ENCODE assay signal across 8 cellular contexts in genomic region chr17:28760987-28761562, GRCh38. TPM values are rescaled to one million over a fixed set of nuclear protein-coding genes. Genes with fewer than 3 reads are reported as not detected.
A peak's percentile ranks its signal among the peaks of the same experiment; 100 is the strongest.
DNase-seq lines count a peak whose midpoint lies in the region; ATAC-seq and TF ChIP-seq lines count a peak whose summit lies in the region.

No MANE protein-coding gene starts in this region.

- H3K27me3 ChIP-seq in iPS-20b (ENCODE audit: insufficient read depth, low read length) = no peaks in the 10 kb centered on the region

- H3K4me1 Mint-ChIP-seq in activated naive CD4-positive, alpha-beta T cell treated with anti-CD3 and anti-CD28 coated beads, Interleukin-2, amount 10 ng/mL, durations not matched to agents 7 days and 5 days = peaks cover 8% of the 10 kb centered on the region
- peaks cover 37% of the 10 kb centered on the region for H3K4me1 Mint-ChIP-seq in activated CD8-positive, alpha-beta memory T cell treated with anti-CD3 and anti-CD28 coated beads, Interleukin-2, amount 10 ng/mL, durations not matched to agents 7 days and 5 days

- no peak overlapping the region for H3K27ac Mint-ChIP-seq in activated naive CD4-positive, alpha-beta T cell treated with anti-CD3 and anti-CD28 coated beads, Interleukin-2, amount 10 ng/mL, durations not matched to agents 7 days and 5 days
- no peak overlapping the region for H3K27ac Mint-ChIP-seq in activated CD8-positive, alpha-beta memory T cell treated with anti-CD3 and anti-CD28 coated beads, Interleukin-2, amount 10 ng/mL, durations not matched to agents 7 days and 5 days

- H3K9ac ChIP-seq in iPS-20b (ENCODE audit: low read depth, low read length) = peak overlapping the region; percentile 54; the same call in 1 of the 2 replicates

- peaks cover 30% of the 10 kb centered on the region for H3K36me3 Mint-ChIP-seq in activated naive CD4-positive, alpha-beta T cell treated with anti-CD3 and anti-CD28 coated beads, Interleukin-2, amount 10 ng/mL, durations not matched to agents 7 days and 5 days
- H3K36me3 Mint-ChIP-seq in activated CD8-positive, alpha-beta memory T cell treated with anti-CD3 and anti-CD28 coated beads, Interleukin-2, amount 10 ng/mL, durations not matched to agents 7 days and 5 days = peaks cover 19% of the 10 kb centered on the region

- peak overlapping the region; percentile 15 for H3K27ac ChIP-seq in iPS-20b (ENCODE audit: low read length)

- in situ Hi-C loops in GM13976 (cut with MboI; ENCODE audit: low sequenced_read_pairs, unreplicated experiment) = no loop called here

- CTCF ChIA-PET in AG04449 (lab: Yijun Ruan, JAX) = interaction anchor here (1.3 to 10.0 kb wide), 10 partner anchors 12 to 356 kb away, joined by 4 to 295 read pairs (median 80); partner anchors contain the start of genes FLOT2, NEK8, PHF12 and TLCD1
- CTCF ChIA-PET in activated naive CD4-positive, alpha-beta T cell treated with anti-CD3 and anti-CD28 coated beads, Interleukin-2, amount 10 ng/mL, durations not matched to agents 7 days and 5 days (lab: Charles Lee) = interaction anchor here (0.6 to 6.4 kb wide), 8 partner anchors 10 to 156 kb away, joined by 3 to 58 read pairs (median 4); partner anchors contain the start of genes FLOT2, NEK8 and TLCD1
- CTCF ChIA-PET in activated CD8-positive, alpha-beta memory T cell treated with anti-CD3 and anti-CD28 coated beads, Interleukin-2, amount 10 ng/mL, durations not matched to agents 7 days and 5 days (lab: Charles Lee) = interaction anchor here (1.2 to 7.2 kb wide), 8 partner anchors 10 to 192 kb away, joined by 3 to 98 read pairs (median 4); partner anchors contain the start of genes DHRS13, FAM222B, FLOT2 and NEK8

- peaks cover 58% of the 10 kb centered on the region for H3K36me3 ChIP-seq in iPS-20b (ENCODE audit: insufficient read depth, low read depth, low read length)

- ATAC-seq in GM21576 (IDR thresholded peaks at IDR 0.05; ENCODE audit: unreplicated experiment) = no peak
- ATAC-seq in activated CD8-positive, alpha-beta memory T cell treated with anti-CD3 and anti-CD28 coated beads, Interleukin-2, amount 10 ng/mL, durations not matched to agents 7 days and 5 days = no peak

- H3K9me3 Mint-ChIP-seq in activated naive CD4-positive, alpha-beta T cell treated with anti-CD3 and anti-CD28 coated beads, Interleukin-2, amount 10 ng/mL, durations not matched to agents 7 days and 5 days = no peaks in the 10 kb centered on the region
- no peaks in the 10 kb centered on the region for H3K9me3 Mint-ChIP-seq in activated CD8-positive, alpha-beta memory T cell treated with anti-CD3 and anti-CD28 coated beads, Interleukin-2, amount 10 ng/mL, durations not matched to agents 7 days and 5 days (ENCODE audit: low read depth)

- no peaks in the 10 kb centered on the region for H3K27me3 Mint-ChIP-seq in activated naive CD4-positive, alpha-beta T cell treated with anti-CD3 and anti-CD28 coated beads, Interleukin-2, amount 10 ng/mL, durations not matched to agents 7 days and 5 days
- H3K27me3 Mint-ChIP-seq in activated CD8-positive, alpha-beta memory T cell treated with anti-CD3 and anti-CD28 coated beads, Interleukin-2, amount 10 ng/mL, durations not matched to agents 7 days and 5 days = no peaks in the 10 kb centered on the region

- POLR2A ChIA-PET in AG04449 (lab: Yijun Ruan, JAX) = no interaction called here

- peaks cover 34% of the 10 kb centered on the region for H3K4me1 ChIP-seq in iPS-20b (ENCODE audit: insufficient read depth, low read length)

- no peaks in the 10 kb centered on the region for H3K9me3 ChIP-seq in iPS-20b (ENCODE audit: insufficient read depth, low read depth, low read length)

- H3K4me3 Mint-ChIP-seq in activated naive CD4-positive, alpha-beta T cell treated with anti-CD3 and anti-CD28 coated beads, Interleukin-2, amount 10 ng/mL, durations not matched to agents 7 days and 5 days = no peak overlapping the region
- H3K4me3 Mint-ChIP-seq in activated CD8-positive, alpha-beta memory T cell treated with anti-CD3 and anti-CD28 coated beads, Interleukin-2, amount 10 ng/mL, durations not matched to agents 7 days and 5 days = no peak overlapping the region

- TF ChIP-seq CTCF in AG04449 (IDR thresholded peaks at IDR 0.05; ENCODE audit: insufficient read depth, low read length, missing control alignments) (no peak), LNCaP clone FGC (IDR thresholded peaks at IDR 0.05; ENCODE audit: control insufficient read depth, extremely low read depth, insufficient read depth) (no peak), GM13976 (IDR thresholded peaks at IDR 0.05; ENCODE audit: borderline replicate concordance, control extremely low read depth, extremely low read depth, insufficient read depth, missing control alignments) (no peak)

- DNase-seq in AG04449 (ENCODE audit: low read depth, low spot score) (peak; percentile 28), LNCaP clone FGC (ENCODE audit: low read depth) (peak; percentile 98), amniotic epithelial cell (ENCODE audit: low read depth) (peak; percentile 45), GM13976 (ENCODE audit: low spot score) (no peak)
- no peak for DNase-seq in activated naive CD4-positive, alpha-beta T cell treated with anti-CD3 and anti-CD28 coated beads, Interleukin-2, amount 10 ng/mL, durations not matched to agents 7 days and 5 days
- DNase-seq in activated CD8-positive, alpha-beta memory T cell treated with anti-CD3 and anti-CD28 coated beads, Interleukin-2, amount 10 ng/mL, durations not matched to agents 7 days and 5 days = no peak

- H3K4me3 ChIP-seq in AG04449 (ENCODE audit: low read depth, low read length) (no peak overlapping the region), LNCaP clone FGC (ENCODE audit: low read depth, low read length) (no peak overlapping the region), iPS-20b (ENCODE audit: low read length) (peak overlapping the region; percentile 50)

RNA-seq across cellular contexts. Expression of gene TRAF4, which starts 17.3 kb away (rescaled TPM):
- 100 to 1,000 TPM in 1 of 2 experiments, 10 to 100 TPM in 1; 60.1 to 107 TPM for total RNA-seq in activated CD8-positive, alpha-beta memory T cell treated with anti-CD3 and anti-CD28 coated beads, Interleukin-2, amount 10 ng/mL, durations not matched to agents 7 days and 5 days

RNA-seq across cellular contexts. Expression of gene NEK8, which starts 32.5 kb away (rescaled TPM):
- total RNA-seq in activated CD8-positive, alpha-beta memory T cell treated with anti-CD3 and anti-CD28 coated beads, Interleukin-2, amount 10 ng/mL, durations not matched to agents 7 days and 5 days = 1 to 10 TPM; 3.6 to 5.1 TPM

RNA-seq across cellular contexts. Expression of gene TLCD1, which starts 35.0 kb away (rescaled TPM):
- 1 to 10 TPM; 3.2 to 5.6 TPM for total RNA-seq in activated CD8-positive, alpha-beta memory T cell treated with anti-CD3 and anti-CD28 coated beads, Interleukin-2, amount 10 ng/mL, durations not matched to agents 7 days and 5 days

RNA-seq across cellular contexts. Expression of gene RPL23A, which starts 41.3 kb away (rescaled TPM):
- 1,000 to 10,000 TPM; 1,823 to 1,960 TPM for total RNA-seq in activated CD8-positive, alpha-beta memory T cell treated with anti-CD3 and anti-CD28 coated beads, Interleukin-2, amount 10 ng/mL, durations not matched to agents 7 days and 5 days

RNA-seq across cellular contexts. Expression of gene RAB34, which starts 43.4 kb away (rescaled TPM):
- total RNA-seq in activated CD8-positive, alpha-beta memory T cell treated with anti-CD3 and anti-CD28 coated beads, Interleukin-2, amount 10 ng/mL, durations not matched to agents 7 days and 5 days = 1 to 10 TPM; 5.6 to 8.3 TPM

Comparison
In these comparisons a context has a peak if more than half of its experiments do, and no peak if none do; other contexts are left out.
1. DNase-seq: peak in AG04449 (single experiment), LNCaP clone FGC (single experiment) and amniotic epithelial cell (single experiment); none in GM13976 (single experiment), activated naive CD4-positive, alpha-beta T cell treated with anti-CD3 and anti-CD28 coated beads, Interleukin-2, amount 10 ng/mL, durations not matched to agents 7 days and 5 days (single experiment) and activated CD8-positive, alpha-beta memory T cell treated with anti-CD3 and anti-CD28 coated beads, Interleukin-2, amount 10 ng/mL, durations not matched to agents 7 days and 5 days (single experiment).